8 cellular contexts compared by ENCODE assay signal in the genomic region with DNA sequence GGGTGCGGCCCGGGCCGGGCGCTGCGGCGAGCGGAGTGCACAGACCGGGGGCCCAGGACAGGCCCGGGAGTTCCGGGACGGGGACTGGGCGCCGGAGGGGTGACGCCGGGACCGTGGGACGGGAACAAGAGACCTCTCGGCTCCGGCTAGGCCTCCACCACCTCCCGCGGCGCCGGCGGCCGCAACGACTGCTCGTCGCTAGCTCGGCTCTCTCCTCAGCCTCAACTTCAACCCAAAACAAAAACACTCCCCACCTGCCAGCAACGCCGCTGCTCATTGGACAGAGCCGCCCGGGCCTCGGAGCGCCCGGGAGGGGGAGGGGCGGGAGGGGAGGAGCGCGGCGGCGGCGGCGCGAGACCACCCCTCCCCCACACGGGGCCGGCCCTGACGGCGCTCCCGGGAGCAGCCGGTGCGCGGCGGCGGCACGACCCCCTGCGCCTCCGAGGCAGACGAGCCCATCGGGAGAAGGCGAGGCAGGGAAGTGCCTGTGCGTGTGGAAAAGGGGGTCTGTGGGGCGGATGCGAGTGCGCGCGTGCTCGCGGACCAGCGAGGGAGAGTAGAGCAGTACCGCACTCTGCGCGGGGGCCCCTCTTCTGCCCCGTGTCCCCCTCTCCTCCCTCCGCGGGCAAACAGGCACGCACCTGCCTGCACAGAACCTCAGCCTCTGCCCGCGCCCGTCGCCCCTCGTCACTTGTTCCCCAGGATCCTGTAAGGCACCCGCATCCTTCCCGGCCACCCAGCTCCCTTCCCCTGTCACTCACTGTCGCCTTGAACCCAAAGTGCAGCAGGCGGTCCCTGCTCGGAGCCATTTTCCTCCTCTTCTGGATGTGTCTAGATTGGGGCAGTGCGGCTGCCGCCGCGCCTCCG. TPM values are rescaled to one million over a fixed set of nuclear protein-coding genes. Genes with fewer than 3 reads are reported as not detected.
A peak's percentile ranks its signal among the peaks of the same experiment; 100 is the strongest.
DNase-seq lines count a peak whose midpoint lies in the region; ATAC-seq and TF ChIP-seq lines count a peak whose summit lies in the region.

A gene with protein sequence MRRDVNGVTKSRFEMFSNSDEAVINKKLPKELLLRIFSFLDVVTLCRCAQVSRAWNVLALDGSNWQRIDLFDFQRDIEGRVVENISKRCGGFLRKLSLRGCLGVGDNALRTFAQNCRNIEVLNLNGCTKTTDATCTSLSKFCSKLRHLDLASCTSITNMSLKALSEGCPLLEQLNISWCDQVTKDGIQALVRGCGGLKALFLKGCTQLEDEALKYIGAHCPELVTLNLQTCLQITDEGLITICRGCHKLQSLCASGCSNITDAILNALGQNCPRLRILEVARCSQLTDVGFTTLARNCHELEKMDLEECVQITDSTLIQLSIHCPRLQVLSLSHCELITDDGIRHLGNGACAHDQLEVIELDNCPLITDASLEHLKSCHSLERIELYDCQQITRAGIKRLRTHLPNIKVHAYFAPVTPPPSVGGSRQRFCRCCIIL (minus strand): TSS at position 215 of the 867 bp plus-strand sequence. CDS start 224 bp downstream, outside the sequence.

- intact Hi-C loops in activated B cell treated with CpG ODN at 0.5 μM for 24 hours (cut with micrococcal nuclease): loop anchor here (1.0 to 5.0 kb wide), 6 partner anchors 49 to 534 kb away; a partner anchor contains a TSS

- DNase-seq in ACHN (peak; percentile 94), NCI-H2227 treated with DMSO at 0.1 percent for 48 hours (lab: John Stamatoyannopoulos, UW) (peak; percentile 84), activated B cell treated with CpG ODN at 0.5 μM for 24 hours (peak; percentile 85), cardiac fibroblast (ENCODE audit: low read depth in 2 of 2) (peak; percentile 88 to 91), immature natural killer cell (peak; percentile 86 to 90 (median 88)), smooth muscle cell (lab: John Stamatoyannopoulos, UW; ENCODE audit: unreplicated experiment) (peak; percentile 70)

- peaks cover 49% of the 10 kb centered on the region for H4K20me1 ChIP-seq in smooth muscle cell (ENCODE audit: low read depth)

- peaks cover 17% of the 10 kb centered on the region for H3K36me3 Mint-ChIP-seq in activated B cell treated with CpG ODN at 0.5 μM for 24 hours (ENCODE audit: low read depth)
- H3K36me3 Mint-ChIP-seq in immature natural killer cell: peaks cover 0 to 3% (median 0%) of the 10 kb centered on the region in 3 donors

- H3K27ac ChIP-seq in smooth muscle cell (ENCODE audit: low read depth): peak within 1 kb of the TSS; percentile 91

- peaks cover 16% of the 10 kb centered on the region for H3F3A ChIP-seq in smooth muscle cell (ENCODE audit: low read depth)

- H3K27ac Mint-ChIP-seq in activated B cell treated with CpG ODN at 0.5 μM for 24 hours (peak within 1 kb of the TSS; percentile 96), immature natural killer cell (peak within 1 kb of the TSS; percentile 92 to 99 (median 96))

- H3K36me3 ChIP-seq in smooth muscle cell (ENCODE audit: low read depth): peaks cover 5% of the 10 kb centered on the region

- ATAC-seq in GM18907 (IDR thresholded peaks at IDR 0.05; ENCODE audit: unreplicated experiment) (peak; percentile 76), HG03159 (IDR thresholded peaks at IDR 0.05; ENCODE audit: unreplicated experiment) (peak; percentile 73), activated B cell treated with CpG ODN at 0.5 μM for 24 hours (ENCODE audit: low read depth) (peak; percentile 76)

- H3K4me2 ChIP-seq in smooth muscle cell: peak within 1 kb of the TSS; percentile 93

- H3K4me3 ChIP-seq in cardiac fibroblast (replicated peaks in 1 of 2; ENCODE audit: low read depth in 2 of 2, low read length in 2 of 2) (peak within 1 kb of the TSS; percentile 93), smooth muscle cell (peak within 1 kb of the TSS; percentile 96)

- peaks cover 20% of the 10 kb centered on the region for H3K4me1 Mint-ChIP-seq in activated B cell treated with CpG ODN at 0.5 μM for 24 hours
- peaks cover 23 to 34% of the 10 kb centered on the region in 2 donors for H3K4me1 Mint-ChIP-seq in immature natural killer cell

- H3K9me3 ChIP-seq in smooth muscle cell (replicated peaks; ENCODE audit: low read depth): no peaks in the 10 kb centered on the region

- H2AFZ ChIP-seq in smooth muscle cell (ENCODE audit: low read depth): peak within 1 kb of the TSS; percentile 82

- H3K27me3 ChIP-seq in smooth muscle cell (ENCODE audit: low read depth): no peaks in the 10 kb centered on the region

- 0% methylated on average over 51 of the region's 91 CpGs for WGBS in smooth muscle cell (ENCODE audit: low lambda C conversion rate)

- TF ChIP-seq CTCF in activated B cell treated with CpG ODN at 0.5 μM for 24 hours (IDR thresholded peaks at IDR 0.05) (no peak), cardiac fibroblast (IDR thresholded peaks at IDR 0.05; ENCODE audit: low read depth, low read length) (no peak), smooth muscle cell (IDR thresholded peaks at IDR 0.05; ENCODE audit: borderline replicate concordance, insufficient read depth, poor library complexity, severe bottlenecking) (no peak)

- H3K27me3 Mint-ChIP-seq in activated B cell treated with CpG ODN at 0.5 μM for 24 hours (no peaks in the 10 kb centered on the region), immature natural killer cell (ENCODE audit: low read depth in 3 of 3) (peaks cover 7 to 22% (median 16%) of the 10 kb centered on the region in 3 donors)

- peak within 1 kb of the TSS; percentile 98 for H3K4me3 Mint-ChIP-seq in activated B cell treated with CpG ODN at 0.5 μM for 24 hours
- peak within 1 kb of the TSS; percentile 98 to 99 (median 99) for H3K4me3 Mint-ChIP-seq in immature natural killer cell

- in situ Hi-C loops in ACHN (cut with HindIII; ENCODE audit: low pct_ligation_motif_present, low pct_unique_long_range_greater_than_20kb, low sequenced_read_pairs): no loop called here

- POLR2A ChIA-PET in activated B cell treated with CpG ODN at 0.5 μM for 24 hours (lab: Charles Lee): interaction anchor here (0.6 to 2.5 kb wide), 16 partner anchors 11 to 590 kb away, joined by 3 to 21 read pairs (median 6); a partner anchor contains a TSS

- no peaks in the 10 kb centered on the region for H3K9me3 Mint-ChIP-seq in activated B cell treated with CpG ODN at 0.5 μM for 24 hours
- H3K9me3 Mint-ChIP-seq in immature natural killer cell: no peaks in the 10 kb centered on the region

- CTCF ChIA-PET in activated B cell treated with CpG ODN at 0.5 μM for 24 hours (lab: Charles Lee): no interaction called here

- H3K9ac ChIP-seq in smooth muscle cell (ENCODE audit: low read depth): peak within 1 kb of the TSS; percentile 95

- H3K79me2 ChIP-seq in smooth muscle cell (ENCODE audit: low read depth): peaks cover 39% of the 10 kb centered on the region

- peaks cover 6% of the 10 kb centered on the region for H3K4me1 ChIP-seq in smooth muscle cell (ENCODE audit: low read depth)

RNA-seq across cellular contexts. Expression of the gene that starts here (rescaled TPM):
- total RNA-seq in activated B cell treated with CpG ODN at 0.5 μM for 24 hours: 14.1 and 14.4 TPM in 2 replicates
- 1 to 10 TPM in 2 of 3 donors, under 1 TPM in 1; 0.55 to 4.9 (median 2.4) TPM for polyA plus RNA-seq in immature natural killer cell
- 13.6 and 19.9 TPM in 2 replicates for total RNA-seq in smooth muscle cell
- polyA plus RNA-seq in smooth muscle cell: 8.0 and 10.9 TPM in 2 replicates

Comparison
In these comparisons a context has a peak if more than half of its experiments do, and no peak if none do; other contexts are left out.
1. Peak in every context shown above with its lines: DNase-seq, ATAC-seq, H3K4me3 ChIP-seq and H3K27ac ChIP-seq.